ENCODE assay signal across 8 cellular contexts in genomic region chr2:53786371-53787254, GRCh38. TPM values are rescaled to one million over a fixed set of nuclear protein-coding genes. Genes with fewer than 3 reads are reported as not detected.
DNase-seq lines count a peak whose midpoint lies in the region; ATAC-seq and TF ChIP-seq lines count a peak whose summit lies in the region.

TSS of gene ASB3 (minus strand) at chr2:53786953. CDS start at chr2:53765572, 21,381 bp downstream.
A gene with protein sequence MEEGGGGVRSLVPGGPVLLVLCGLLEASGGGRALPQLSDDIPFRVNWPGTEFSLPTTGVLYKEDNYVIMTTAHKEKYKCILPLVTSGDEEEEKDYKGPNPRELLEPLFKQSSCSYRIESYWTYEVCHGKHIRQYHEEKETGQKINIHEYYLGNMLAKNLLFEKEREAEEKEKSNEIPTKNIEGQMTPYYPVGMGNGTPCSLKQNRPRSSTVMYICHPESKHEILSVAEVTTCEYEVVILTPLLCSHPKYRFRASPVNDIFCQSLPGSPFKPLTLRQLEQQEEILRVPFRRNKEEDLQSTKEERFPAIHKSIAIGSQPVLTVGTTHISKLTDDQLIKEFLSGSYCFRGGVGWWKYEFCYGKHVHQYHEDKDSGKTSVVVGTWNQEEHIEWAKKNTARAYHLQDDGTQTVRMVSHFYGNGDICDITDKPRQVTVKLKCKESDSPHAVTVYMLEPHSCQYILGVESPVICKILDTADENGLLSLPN (plus strand): TSS chr2:53787044. CDS start chr2:53787211, 167 bp downstream.

- H3K4me3 ChIP-seq in esophagus (ENCODE audit: low read depth in 1 of 2, low read length in 2 of 2) (peak within 1 kb of the TSS; percentile 98), mucosa of stomach (ENCODE audit: low read length) (peak within 1 kb of the TSS; percentile 65)

- TF ChIP-seq RAD21 in Ishikawa (IDR thresholded peaks at IDR 0.05; ENCODE audit: low read depth) = no peak

- peak; percentile 73 for DNase-seq in DMS153 (lab: John Stamatoyannopoulos, UW)
- peak; percentile 88 for DNase-seq in activated T-cell treated with anti-CD3 and anti-CD28 coated beads, Interleukin-2, amount 50 U/mL, for 24 hours
- DNase-seq in stimulated activated CD8-positive, alpha-beta memory T cell treated with anti-CD3 and anti-CD28 coated beads, Interleukin-7, amount 100 ng/mL, for 1 hour (ENCODE audit: low read depth in 2 of 2) = peak; percentile 75 to 77

- peaks cover 51% of the 10 kb centered on the region for H3K36me3 Mint-ChIP-seq in activated T-cell treated with anti-CD3 and anti-CD28 coated beads, Interleukin-2, amount 50 U/mL, for 24 hours (ENCODE audit: low read depth)

- peak within 1 kb of the TSS; percentile 87 for H3K4me3 Mint-ChIP-seq in activated T-cell treated with anti-CD3 and anti-CD28 coated beads, Interleukin-2, amount 50 U/mL, for 24 hours

- no peaks in the 10 kb centered on the region for H3K9me3 ChIP-seq in esophagus (ENCODE audit: control insufficient read depth in 2 of 2, insufficient read depth in 1 of 2, low read depth in 1 of 2, low read length in 1 of 2)
- no peaks in the 10 kb centered on the region for H3K9me3 ChIP-seq in mucosa of stomach (ENCODE audit: control insufficient read depth, low read length)

- TF ChIP-seq EP300 in Ishikawa (IDR thresholded peaks at IDR 0.05; ENCODE audit: borderline replicate concordance) = no peak

- ATAC-seq in GM21619 (IDR thresholded peaks at IDR 0.05; ENCODE audit: unreplicated experiment) = peak; percentile 95

- H3K27me3 Mint-ChIP-seq in activated T-cell treated with anti-CD3 and anti-CD28 coated beads, Interleukin-2, amount 50 U/mL, for 24 hours = no peaks in the 10 kb centered on the region

- peak within 1 kb of the TSS; percentile 90 for H3K27ac Mint-ChIP-seq in activated T-cell treated with anti-CD3 and anti-CD28 coated beads, Interleukin-2, amount 50 U/mL, for 24 hours

- H3K4me1 Mint-ChIP-seq in activated T-cell treated with anti-CD3 and anti-CD28 coated beads, Interleukin-2, amount 50 U/mL, for 24 hours (ENCODE audit: low read depth) = peaks cover 51% of the 10 kb centered on the region

- no peaks in the 10 kb centered on the region for H3K36me3 ChIP-seq in esophagus (ENCODE audit: control insufficient read depth in 2 of 2, insufficient read depth in 2 of 2, low read length in 1 of 2)
- no peaks in the 10 kb centered on the region for H3K36me3 ChIP-seq in mucosa of stomach (ENCODE audit: control insufficient read depth, insufficient read depth, low read length)

- 0% methylated on average over 66 to 76 of the region's 76 CpGs for WGBS in esophagus, 2 donors

- H3K9ac ChIP-seq in mucosa of stomach (ENCODE audit: low read length) = peak within 1 kb of the TSS; percentile 66

- no peaks in the 10 kb centered on the region for H3K9me3 Mint-ChIP-seq in activated T-cell treated with anti-CD3 and anti-CD28 coated beads, Interleukin-2, amount 50 U/mL, for 24 hours

- H3K27ac ChIP-seq in esophagus (ENCODE audit: low read depth in 2 of 2, low read length in 1 of 2) = peak within 1 kb of the TSS; percentile 87 to 93

- H3K27me3 ChIP-seq in esophagus (ENCODE audit: control insufficient read depth in 1 of 2, insufficient read depth in 2 of 2, low read length in 2 of 2) (no peaks in the 10 kb centered on the region), mucosa of stomach (ENCODE audit: control insufficient read depth, insufficient read depth, low read length) (no peaks in the 10 kb centered on the region)

- H3K4me1 ChIP-seq in esophagus (ENCODE audit: control insufficient read depth in 2 of 2, insufficient read depth in 2 of 2, low read length in 1 of 2) (peaks cover 0 to 6% of the 10 kb centered on the region in 2 donors), mucosa of stomach (ENCODE audit: control insufficient read depth, insufficient read depth, low read length) (peaks cover 11% of the 10 kb centered on the region)

TF ChIP-seq in Ishikawa, 13 proteins besides CTCF, POLR2A, EP300 and RAD21 (continues in another document):
- TF ChIP-seq, protein P1, sequence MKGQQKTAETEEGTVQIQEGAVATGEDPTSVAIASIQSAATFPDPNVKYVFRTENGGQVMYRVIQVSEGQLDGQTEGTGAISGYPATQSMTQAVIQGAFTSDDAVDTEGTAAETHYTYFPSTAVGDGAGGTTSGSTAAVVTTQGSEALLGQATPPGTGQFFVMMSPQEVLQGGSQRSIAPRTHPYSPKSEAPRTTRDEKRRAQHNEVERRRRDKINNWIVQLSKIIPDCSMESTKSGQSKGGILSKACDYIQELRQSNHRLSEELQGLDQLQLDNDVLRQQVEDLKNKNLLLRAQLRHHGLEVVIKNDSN (IDR thresholded peaks at IDR 0.05) = no peak
- peak; percentile 51; the same call in 1 of the 2 replicates for TF ChIP-seq EGR1 (IDR thresholded peaks at IDR 0.05)
- no peak for TF ChIP-seq CEBPB (IDR thresholded peaks at IDR 0.05)
- peak; percentile 66; the same call in 1 of the 2 replicates for TF ChIP-seq ZBTB7A (IDR thresholded peaks at IDR 0.05; ENCODE audit: low read depth)
- no peak for TF ChIP-seq NFIC (IDR thresholded peaks at IDR 0.05)
- 0 out of 2 replicates have a peak, but pooled peaks have one; percentile 38 for TF ChIP-seq CREB1 (IDR thresholded peaks at IDR 0.05; ENCODE audit: low read depth)
- TF ChIP-seq REST (IDR thresholded peaks at IDR 0.05; ENCODE audit: low read depth) = no peak

TF ChIP-seq in PFSK-1, 5 proteins besides CTCF, POLR2A, EP300 and RAD21:
- TF ChIP-seq TAF1 (IDR thresholded peaks at IDR 0.05; ENCODE audit: borderline replicate concordance, insufficient read depth, low read length) = peak; percentile 78; the same call in 1 of the 2 replicates
- TF ChIP-seq POLR2AphosphoS5 (IDR thresholded peaks at IDR 0.05; ENCODE audit: low read depth, low read length) = peak; percentile 85
- TF ChIP-seq FOXP2 (optimal IDR thresholded peaks at IDR 0.05; ENCODE audit: borderline replicate concordance, extremely low read depth, extremely low read length, insufficient read depth) = peak; percentile 89
- peak; percentile 32 to 47; a peak in 1 of 4 replicates for TF ChIP-seq REST (IDR thresholded peaks at IDR 0.05; ENCODE audit: insufficient read depth in 1 of 2, low read depth in 2 of 2, low read length in 2 of 2)
- peak; percentile 54; the same call in 1 of the 2 replicates for TF ChIP-seq SIN3A (IDR thresholded peaks at IDR 0.05; ENCODE audit: borderline replicate concordance, insufficient read depth, low read length)
TF ChIP-seq in PFSK-1: peak in this region for 5.

RNA-seq across cellular contexts. Expression of gene ASB3, which starts in this region (rescaled TPM):
- polyA plus RNA-seq in PFSK-1 (2012; ENCODE audit: insufficient read length, low read depth) = 9.8 TPM
- polyA plus RNA-seq in esophagus = 1 to 10 TPM; 5.8 to 8.0 TPM

RNA-seq across cellular contexts. Expression of the second gene that starts in this region (rescaled TPM):
- 19.2 TPM for polyA plus RNA-seq in PFSK-1 (2012; ENCODE audit: insufficient read length, low read depth)
- 10 to 100 TPM; 10.8 to 18.9 TPM for polyA plus RNA-seq in esophagus

Comparison
In these comparisons a context has a peak if more than half of its experiments do, and no peak if none do; other contexts are left out.
1. Peak in every context shown above with its lines: DNase-seq, ATAC-seq, H3K4me3 ChIP-seq and H3K27ac ChIP-seq.